1 cellular context compared by ENCODE assay signal in the genomic region with DNA sequence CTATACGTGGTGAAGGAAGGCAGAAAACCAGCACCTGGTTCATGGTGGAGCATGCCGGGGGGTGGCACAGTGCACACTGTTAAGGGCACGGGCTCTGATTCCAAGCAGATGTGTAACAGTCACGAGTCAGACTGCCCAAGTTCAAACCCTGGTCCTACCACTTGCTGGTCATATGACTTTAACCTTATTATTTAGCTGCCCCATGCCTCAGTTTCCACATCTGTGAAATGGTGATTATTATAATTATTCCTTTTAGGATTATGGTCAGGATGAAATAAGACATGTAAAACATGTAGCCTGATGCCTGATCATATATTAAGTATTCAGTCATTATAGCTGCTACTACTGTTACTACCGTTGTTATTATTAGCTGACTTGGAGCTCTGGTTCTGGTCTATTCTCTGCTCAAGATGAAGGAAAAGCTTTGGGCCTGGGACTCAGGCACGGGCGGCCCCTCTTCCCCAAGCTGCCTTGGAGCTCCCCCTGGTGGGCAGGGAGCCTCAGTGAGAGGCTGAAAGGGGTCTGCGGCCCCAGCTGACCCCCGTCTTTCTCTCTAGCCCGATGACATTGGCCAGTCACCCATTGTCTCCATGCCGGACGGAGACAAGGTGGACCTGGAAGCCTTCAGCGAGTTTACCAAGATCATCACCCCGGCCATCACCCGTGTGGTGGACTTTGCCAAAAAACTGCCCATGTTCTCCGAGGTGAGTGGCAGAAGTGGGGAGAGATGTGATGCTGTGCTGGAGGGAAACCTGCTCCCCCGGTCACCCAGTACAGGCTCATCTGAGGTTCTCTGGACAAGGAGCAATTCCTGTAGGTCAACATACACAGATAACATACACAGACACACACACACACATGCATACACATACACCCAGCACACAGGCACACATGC.
TF ChIP-seq lines count a peak whose summit lies in the region.

No MANE protein-coding gene starts in this region.

TF ChIP-seq in HepG2, 621 proteins besides CTCF, POLR2A, EP300 and RAD21 (continued from another document):
- TF ChIP-seq, protein P1, sequence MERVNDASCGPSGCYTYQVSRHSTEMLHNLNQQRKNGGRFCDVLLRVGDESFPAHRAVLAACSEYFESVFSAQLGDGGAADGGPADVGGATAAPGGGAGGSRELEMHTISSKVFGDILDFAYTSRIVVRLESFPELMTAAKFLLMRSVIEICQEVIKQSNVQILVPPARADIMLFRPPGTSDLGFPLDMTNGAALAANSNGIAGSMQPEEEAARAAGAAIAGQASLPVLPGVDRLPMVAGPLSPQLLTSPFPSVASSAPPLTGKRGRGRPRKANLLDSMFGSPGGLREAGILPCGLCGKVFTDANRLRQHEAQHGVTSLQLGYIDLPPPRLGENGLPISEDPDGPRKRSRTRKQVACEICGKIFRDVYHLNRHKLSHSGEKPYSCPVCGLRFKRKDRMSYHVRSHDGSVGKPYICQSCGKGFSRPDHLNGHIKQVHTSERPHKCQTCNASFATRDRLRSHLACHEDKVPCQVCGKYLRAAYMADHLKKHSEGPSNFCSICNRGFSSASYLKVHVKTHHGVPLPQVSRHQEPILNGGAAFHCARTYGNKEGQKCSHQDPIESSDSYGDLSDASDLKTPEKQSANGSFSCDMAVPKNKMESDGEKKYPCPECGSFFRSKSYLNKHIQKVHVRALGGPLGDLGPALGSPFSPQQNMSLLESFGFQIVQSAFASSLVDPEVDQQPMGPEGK (CRISPR knock-in tag; IDR thresholded peaks at IDR 0.05): peak; percentile 82
- TF ChIP-seq KMT2A (CRISPR knock-in tag; IDR thresholded peaks at IDR 0.05) (0 out of 2 replicates have a peak, but pooled peaks have one; percentile 33), MED13 (CRISPR knock-in tag; IDR thresholded peaks at IDR 0.05) (no peak)
